25 cellular contexts compared by ENCODE assay signal in genomic region chr11:28048812-28049211, GRCh38.
"Had no signal": no experiment of that assay in that cellular context is flagged by ENCODE, and none has a peak within 500 bp of the region (broad histone marks: within the 10 kb centered on the region; RNA-seq: fewer than 3 reads in every experiment).

No MANE protein-coding gene starts in this region.

- H3K4me3 ChIP-seq: coronary artery, dorsolateral prefrontal cortex, ovary, right lobe of liver, uterus had no signal

- H3K27me3 ChIP-seq: dorsolateral prefrontal cortex, ovary, right lobe of liver, uterus had no signal

- H3K4me1 ChIP-seq: right lobe of liver, uterus had no signal

- DNase-seq: activated B cell treated with CpG ODN at 0.5 μM for 24 hours; activated CD4-positive, alpha-beta T cell treated with anti-CD3 and anti-CD28 coated beads, Interleukin-2, amount 50 U/mL, for 1 hour; activated CD8-positive, alpha-beta T cell treated with anti-CD3 and anti-CD28 coated beads for 36 hours; activated gamma-delta T cell treated with Interleukin-2 at 50 U/mL for 16 hours; activated T-cell treated with anti-CD3 and anti-CD28 coated beads, Interleukin-2, amount 50 U/mL, for 4 hours; anterior cingulate cortex; cerebellar nuclear complex; dorsolateral prefrontal cortex; effector memory CD4-positive, alpha-beta T cell; erythroblast; head of caudate nucleus; hippocampal formation; left cardiac atrium; left ventricle myocardium superior; ovary; right lobe of liver; stimulated activated CD4-positive, alpha-beta T cell treated with anti-CD3 and anti-CD28 coated beads, Interleukin-12 subunit alpha, Interleukin-12 subunit beta, amount 100 ng/mL, for 4 hours; stimulated activated CD4-positive, alpha-beta T cell treated with anti-CD3 and anti-CD28 coated beads, Interleukin-4, amount 100 ng/mL, for 1 hour; stimulated activated naive CD8-positive, alpha-beta T cell treated with anti-CD3 and anti-CD28 coated beads, Interleukin-15, amount 100 ng/mL, for 72 hours; substantia nigra; uterus had no signal

- H3K27ac ChIP-seq: coronary artery, dorsolateral prefrontal cortex, ovary, right lobe of liver, uterus had no signal

- ATAC-seq: activated CD8-positive, alpha-beta T cell treated with anti-CD3 and anti-CD28 coated beads for 36 hours; activated naive CD4-positive, alpha-beta T cell treated with anti-CD3 and anti-CD28 coated beads, Interleukin-2, amount 50 U/mL, for 72 hours; activated T-cell treated with anti-CD3 and anti-CD28 coated beads, Interleukin-2, amount 50 U/mL, for 4 hours; activated T-helper 17 cell treated with anti-CD3 and anti-CD28 coated beads, Interleukin-2, amount 50 U/mL, for 72 hours; left cardiac atrium; left ventricle myocardium superior; right lobe of liver; stimulated activated memory B cell treated with anti-CD40 and anti-IgM and Interleukin-4, amounts not matched to agents 10 μg/mL and 1 μg/mL and 100 μg/mL, for 72 hours; stimulated activated naive CD8-positive, alpha-beta T cell treated with anti-CD3 and anti-CD28 coated beads, Interleukin-15, amount 100 ng/mL, for 72 hours had no signal

- H3K36me3 ChIP-seq: ovary, right lobe of liver had no signal

- H3K9me3 ChIP-seq: ovary, right lobe of liver, uterus had no signal
